10 cellular contexts compared by ENCODE assay signal in the genomic region with DNA sequence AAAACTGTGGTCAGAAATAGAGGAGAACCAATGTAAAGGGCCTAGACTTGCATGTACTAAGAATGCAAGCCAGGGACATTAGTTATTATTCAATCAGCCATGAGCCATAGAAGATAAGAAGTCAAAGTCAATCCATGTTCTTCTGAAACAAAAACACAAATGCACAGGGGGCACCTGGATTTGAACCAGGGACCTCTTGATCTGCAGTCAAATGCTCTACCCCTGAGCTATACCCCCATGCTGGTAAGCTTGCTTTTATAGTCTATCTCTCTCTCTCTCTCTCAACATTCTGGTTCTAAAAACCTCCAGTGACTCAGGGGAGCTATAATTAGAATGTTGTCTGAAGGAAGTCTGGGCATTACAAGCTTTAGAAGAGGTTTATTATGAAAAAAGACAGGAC.
A peak's percentile ranks its signal among the peaks of the same experiment; 100 is the strongest.
DNase-seq lines count a peak whose midpoint lies in the region; ATAC-seq lines count a peak whose summit lies in the region.
"Had no signal": no experiment of that assay in that cellular context is flagged by ENCODE, and none has a peak within 500 bp of the region (broad histone marks: within the 10 kb centered on the region; RNA-seq: fewer than 3 reads in every experiment).

No MANE protein-coding gene starts in this region.

- H3K4me2 ChIP-seq in skeletal muscle satellite cell (ENCODE audit: low read length): peak overlapping the region; percentile 52

- H3K4me3 ChIP-seq in skeletal muscle satellite cell (ENCODE audit: low read length): no peak overlapping the region
- H3K4me3 ChIP-seq: lower lobe of right lung had no signal

- no peak overlapping the region for H3K9ac ChIP-seq in skeletal muscle satellite cell (ENCODE audit: low read depth, low read length)

- DNase-seq in NCI-H146 (lab: John Stamatoyannopoulos, UW) (peak; percentile 38), NCI-H146 treated with DMSO at 0.1 percent for 48 hours (lab: John Stamatoyannopoulos, UW; ENCODE audit: unreplicated experiment) (no peak), NCI-H460 (ENCODE audit: extremely low read depth, low read depth) (peak; percentile 4), DMS153 (lab: John Stamatoyannopoulos, UW) (no peak), NCI-H1930 (lab: John Stamatoyannopoulos, UW) (no peak), occipital lobe (lab: John Stamatoyannopoulos, UW) (no peak)
- DNase-seq: lower lobe of right lung, small intestine had no signal

- H3K36me3 ChIP-seq in skeletal muscle satellite cell (ENCODE audit: insufficient read depth, low read length): no peaks in the 10 kb centered on the region
- H3K36me3 ChIP-seq: lower lobe of right lung had no signal

- H3K27me3 ChIP-seq in skeletal muscle satellite cell (ENCODE audit: control insufficient read depth, insufficient read depth, low read length): no peaks in the 10 kb centered on the region

- ATAC-seq in esophagus mucosa: peak; percentile 20

- H3K4me1 ChIP-seq in skeletal muscle satellite cell (ENCODE audit: control insufficient read depth, insufficient read depth, low read length): peaks cover 5% of the 10 kb centered on the region

- H3K9me3 ChIP-seq in skeletal muscle satellite cell (replicated peaks; ENCODE audit: low read length): no peaks in the 10 kb centered on the region
- H3K9me3 ChIP-seq: lower lobe of right lung had no signal

Comparison
In these comparisons a context has a peak if more than half of its experiments do, and no peak if none do; other contexts are left out.
1. DNase-seq: peak in NCI-H146 (single experiment) and NCI-H460 (single experiment); none in NCI-H146 treated with DMSO at 0.1 percent for 48 hours (single experiment), DMS153 (single experiment), NCI-H1930 (0 of 2) and occipital lobe (single experiment).